In genomic region chr19:798415-799075, GRCh38 we compare ENCODE assay signal across 9 cellular contexts. TPM values are rescaled to one million over a fixed set of nuclear protein-coding genes. Genes with fewer than 3 reads are reported as not detected.
A peak's percentile ranks its signal among the peaks of the same experiment; 100 is the strongest.
DNase-seq lines count a peak whose midpoint lies in the region; ATAC-seq and TF ChIP-seq lines count a peak whose summit lies in the region.
"Had no signal": no experiment of that assay in that cellular context is flagged by ENCODE, and none has a peak within 500 bp of the region (broad histone marks: within the 10 kb centered on the region; RNA-seq: fewer than 3 reads in every experiment).

No MANE protein-coding gene starts in this region.

- peaks cover 47% of the 10 kb centered on the region for H3K4me1 Mint-ChIP-seq in osteocyte (ENCODE audit: unreplicated experiment)

- no peaks in the 10 kb centered on the region for H3K27me3 Mint-ChIP-seq in osteocyte (ENCODE audit: unreplicated experiment)

- H3K9me2 ChIP-seq in PC-3 (replicated peaks; ENCODE audit: low read length) = no peaks in the 10 kb centered on the region

- peaks cover 57% of the 10 kb centered on the region for H3K79me2 ChIP-seq in PC-3 (ENCODE audit: low read length)

- POLR2A ChIA-PET in GM10248 (lab: Yijun Ruan, JAX) = interaction anchor here (0.5 to 3.3 kb wide), 4 partner anchors 12 to 81 kb away, joined by 3 to 14 read pairs (median 4); no protein-coding TSS in a partner anchor
- POLR2A ChIA-PET in PC-3 (lab: Charles Lee; ENCODE audit: unreplicated experiment) = no interaction called here

- H3K27me3 ChIP-seq in PC-3 (ENCODE audit: low read length) = no peaks in the 10 kb centered on the region

- DNase-seq in GM10248 (ENCODE audit: extremely low spot score) = peak; percentile 28
- DNase-seq in PC-3 = no peak
- peak; percentile 63 to 74 for DNase-seq in erythroblast (lab: John Stamatoyannopoulos, UW)
- no peak for DNase-seq in osteocyte (ENCODE audit: extremely low spot score, unreplicated experiment)
- DNase-seq in HCEC 1CT = no peak
- DNase-seq in activated CD8-positive, alpha-beta memory T cell treated with anti-CD3 and anti-CD28 coated beads, Interleukin-2, amount 50 U/mL, for 4 hours = no peak
- DNase-seq in A172 (ENCODE audit: low spot score) = no peak

- TF ChIP-seq POLR2A in erythroblast (IDR thresholded peaks at IDR 0.05; ENCODE audit: low read length) = no peak

- peak overlapping the region; percentile 82 for H3K27ac Mint-ChIP-seq in osteocyte (ENCODE audit: unreplicated experiment)

- peaks cover 18% of the 10 kb centered on the region for H3K36me3 Mint-ChIP-seq in osteocyte (ENCODE audit: unreplicated experiment)

- peak overlapping the region; percentile 88 for H3K4me3 ChIP-seq in PC-3 (ENCODE audit: low read length)

- intact Hi-C loops in PC-3 (cut with micrococcal nuclease) = no loop called here

- H4K20me1 ChIP-seq in PC-3 (ENCODE audit: low read length) = peaks cover 56% of the 10 kb centered on the region

- peak overlapping the region; percentile 72; the same call in 1 of the 2 replicates for H3K27ac ChIP-seq in PC-3 (ENCODE audit: low read length)

- ATAC-seq in PC-3 = no peak
- no peak for ATAC-seq in GM21737 (IDR thresholded peaks at IDR 0.05; ENCODE audit: unreplicated experiment)

- H3K4me1 ChIP-seq in PC-3 (ENCODE audit: insufficient read depth, low read length) = peaks cover 26% of the 10 kb centered on the region

- H3K9me3 Mint-ChIP-seq in osteocyte (ENCODE audit: unreplicated experiment) = no peaks in the 10 kb centered on the region

- peak overlapping the region; percentile 100 for H3K4me2 ChIP-seq in PC-3 (ENCODE audit: low read length)

- H2AFZ ChIP-seq in PC-3 (ENCODE audit: low read length) = no peak overlapping the region

- TF ChIP-seq CTCF in GM10248 (IDR thresholded peaks at IDR 0.05; ENCODE audit: control extremely low read depth, extremely low read depth, low read depth, missing control alignments) (no peak), PC-3 (conservative IDR thresholded peaks at IDR 0.05; ENCODE audit: low read depth, low read length) (no peak), osteocyte (IDR thresholded peaks at IDR 0.05) (no peak)

- H3K4me3 Mint-ChIP-seq in osteocyte (ENCODE audit: unreplicated experiment) = peak overlapping the region; percentile 87

- no TSS peak for BruUV-seq in PC-3 (replicated peaks; lab: Mats Ljungman, UMichigan)

- H3K9ac ChIP-seq in PC-3 (ENCODE audit: low read length) = peak overlapping the region; percentile 93

- peaks cover 52% of the 10 kb centered on the region for H3K36me3 ChIP-seq in PC-3 (ENCODE audit: low read depth, low read length)

- CTCF ChIA-PET in GM10248 (lab: Yijun Ruan, JAX) (no interaction called here), PC-3 (lab: Charles Lee) (interaction anchor here (0.6 kb wide), 3 partner anchors 28 to 135 kb away, joined by 3 read pairs; no protein-coding TSS in a partner anchor)

- H3K9me3 ChIP-seq in PC-3 (ENCODE audit: low read length) = no peaks in the 10 kb centered on the region

- H3F3A ChIP-seq in PC-3 (ENCODE audit: low read length, unreplicated experiment) = no peaks in the 10 kb centered on the region

RNA-seq across cellular contexts. Expression of gene PTBP1, which starts 1.3 kb away (rescaled TPM):
- total RNA-seq in PC-3 (2014; rRNA removed) (395 and 412 TPM in 2 replicates), osteocyte (339 and 370 TPM in 2 replicates)
- total RNA-seq in A172 (2014; rRNA removed; shearing (Covaris generic)) = 171 and 174 TPM in 2 replicates

RNA-seq across cellular contexts. Expression of gene PLPPR3, which starts 23.2 kb away (rescaled TPM):
- total RNA-seq in PC-3 (2014; rRNA removed) (not detected in 2 replicates), osteocyte (18.2 and 19.4 TPM in 2 replicates)
- 7.5 and 12.7 TPM in 2 replicates for total RNA-seq in A172 (2014; rRNA removed; shearing (Covaris generic))
- total RNA-seq: T-helper 2 cell treated with Interferon-gamma antibody and Interleukin-4, amounts not matched to agents 100 ng/mL and 5 ng/mL, for 36 hours had no signal

RNA-seq across cellular contexts. Expression of gene AZU1, which starts 29.1 kb away (rescaled TPM):
- total RNA-seq in PC-3 (2014; rRNA removed) (not detected in 2 replicates), osteocyte (0.91 and 1.0 TPM in 2 replicates)
- 0.36 TPM in 1 of 2 replicates, not detected in the other for total RNA-seq in A172 (2014; rRNA removed; shearing (Covaris generic))
- total RNA-seq: T-helper 2 cell treated with Interferon-gamma antibody and Interleukin-4, amounts not matched to agents 100 ng/mL and 5 ng/mL, for 36 hours had no signal

RNA-seq across cellular contexts. Expression of gene PRTN3, which starts 42.3 kb away (rescaled TPM):
- 0.29 and 0.40 TPM in 2 replicates for total RNA-seq in PC-3 (2014; rRNA removed)
- total RNA-seq in osteocyte = not detected in 2 replicates
- total RNA-seq in A172 (2014; rRNA removed; shearing (Covaris generic)) = 0.14 and 0.16 TPM in 2 replicates
- total RNA-seq: T-helper 2 cell treated with Interferon-gamma antibody and Interleukin-4, amounts not matched to agents 100 ng/mL and 5 ng/mL, for 36 hours had no signal

RNA-seq across cellular contexts. Expression of gene MISP, which starts 47.6 kb away (rescaled TPM):
- total RNA-seq in PC-3 (2014; rRNA removed) = 115 and 130 TPM in 2 replicates
- 1.1 and 1.3 TPM in 2 replicates for total RNA-seq in osteocyte
- 58.6 and 86.2 TPM in 2 replicates for total RNA-seq in A172 (2014; rRNA removed; shearing (Covaris generic))
- total RNA-seq: T-helper 2 cell treated with Interferon-gamma antibody and Interleukin-4, amounts not matched to agents 100 ng/mL and 5 ng/mL, for 36 hours had no signal

Comparison
In these comparisons a context has a peak if more than half of its experiments do, and no peak if none do; other contexts are left out.
1. DNase-seq: peak in GM10248 (single experiment) and erythroblast (2 of 2); none in PC-3 (single experiment), osteocyte (single experiment), HCEC 1CT (single experiment), activated CD8-positive, alpha-beta memory T cell treated with anti-CD3 and anti-CD28 coated beads, Interleukin-2, amount 50 U/mL, for 4 hours (single experiment) and A172 (single experiment).